In the genomic region with DNA sequence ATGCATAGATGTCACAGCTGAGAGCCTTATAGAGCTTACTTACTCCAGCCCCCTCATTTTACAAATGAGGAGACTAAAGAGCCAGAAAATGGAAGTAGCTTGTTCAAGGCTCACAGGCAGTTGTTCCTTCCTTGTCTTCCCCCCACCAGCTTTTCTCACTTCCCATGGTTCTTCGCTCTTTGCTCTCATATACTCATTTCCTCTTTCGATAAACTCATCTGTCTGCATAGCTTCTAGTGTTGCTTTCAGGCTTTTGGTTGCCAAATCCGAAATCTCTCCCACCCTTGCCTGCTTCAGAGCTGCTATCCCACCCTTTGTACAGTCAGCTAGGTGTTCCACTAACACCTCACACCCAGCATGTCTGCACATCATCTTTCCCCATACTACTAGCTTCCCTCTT, we compare ENCODE assay signal across 9 cellular contexts. TPM values are rescaled to one million over a fixed set of nuclear protein-coding genes. Genes with fewer than 3 reads are reported as not detected.
DNase-seq lines count a peak whose midpoint lies in the region; ATAC-seq, FAIRE-seq and TF ChIP-seq lines count a peak whose summit lies in the region.
"Had no signal": no experiment of that assay in that cellular context is flagged by ENCODE, and none has a peak within 500 bp of the region (broad histone marks: within the 10 kb centered on the region; RNA-seq: fewer than 3 reads in every experiment).

No MANE protein-coding gene starts in this region.

- no peak for FAIRE-seq in HepG2 (lab: Jason Lieb, UNC)

- no peak for TF ChIP-seq RAD21 in HepG2 (CRISPR knock-in tag; IDR thresholded peaks at IDR 0.05)

- no peaks in the 10 kb centered on the region for H3K36me3 ChIP-seq in HepG2 (replicated peaks in 1 of 2; ENCODE audit: control insufficient read depth in 1 of 2, insufficient read depth in 2 of 2, low read length in 2 of 2)

- no TSS peak for BruUV-seq in HepG2 (replicated peaks; lab: Mats Ljungman, UMichigan)

- TF ChIP-seq CTCF in GM13976 (IDR thresholded peaks at IDR 0.05; ENCODE audit: borderline replicate concordance, control extremely low read depth, extremely low read depth, insufficient read depth, missing control alignments) (no peak), HepG2 (CRISPR knock-in tag; IDR thresholded peaks at IDR 0.05) (no peak)

- in situ Hi-C loops in GM13976 (cut with MboI; ENCODE audit: low sequenced_read_pairs, unreplicated experiment) (no loop called here), HepG2 (cut with HindIII; ENCODE audit: extremely low pct_ligation_motif_present, low pct_unique_long_range_greater_than_20kb) (no loop called here)

- H3K27ac ChIP-seq in HepG2 (ENCODE audit: extremely low read length, insufficient read depth, low read length) = no peak overlapping the region

- TF ChIP-seq POLR2A in HepG2 (IDR thresholded peaks at IDR 0.05; ENCODE audit: insufficient read depth in 1 of 2, low read depth in 2 of 2, low read length in 2 of 2) = no peak

- H3K9ac ChIP-seq in HepG2 (ENCODE audit: insufficient read depth, low read depth, low read length) = no peak overlapping the region

- CTCF ChIA-PET in HepG2 (lab: Yijun Ruan, JAX; ENCODE audit: low intra/inter-chr PET ratio, low total read pairs) = no interaction called here

- no peaks in the 10 kb centered on the region for H3K27me3 ChIP-seq in HepG2 (ENCODE audit: control insufficient read depth in 1 of 2, insufficient read depth in 2 of 2, low read length in 2 of 2)

- no peaks in the 10 kb centered on the region for H4K20me1 ChIP-seq in HepG2 (ENCODE audit: insufficient read depth, low read length)

- DNase-seq in GM13976 (ENCODE audit: low spot score) = peak; percentile 64
- DNase-seq in NOMO-1 treated with DMSO at 0.1 percent for 48 hours (lab: John Stamatoyannopoulos, UW; ENCODE audit: unreplicated experiment) = peak; percentile 88
- DNase-seq in HepG2 (ENCODE audit: low spot score) = no peak
- DNase-seq in HK-2 (ENCODE audit: unreplicated experiment) = no peak
- no peak for DNase-seq in NCI-H1048 (lab: John Stamatoyannopoulos, UW)
- DNase-seq in NCI-H2029 (lab: John Stamatoyannopoulos, UW) = no peak
- no peak for DNase-seq in NCI-H2029 treated with DMSO at 0.1 percent for 48 hours (lab: John Stamatoyannopoulos, UW)

- peak overlapping the region; percentile 27 for H2AFZ ChIP-seq in HepG2 (ENCODE audit: low read length)

- TF ChIP-seq EP300 in HepG2 (IDR thresholded peaks at IDR 0.05; ENCODE audit: low read depth in 2 of 2, low read length in 2 of 2) (no peak), HepG2 (CRISPR knock-in tag; IDR thresholded peaks at IDR 0.05; ENCODE audit: borderline replicate concordance) (no peak)

- H3K9me3 ChIP-seq in HepG2 (ENCODE audit: low read length) = no peaks in the 10 kb centered on the region

- H3K4me1 ChIP-seq in HepG2 (ENCODE audit: insufficient read depth, low read length) = peaks cover 39% of the 10 kb centered on the region

- WGBS in HepG2 (ENCODE audit: low lambda C conversion rate) = 83% methylated on average over 3 of the region's 3 CpGs

- H3K79me2 ChIP-seq in HepG2 (ENCODE audit: insufficient read depth, low read length) = no peaks in the 10 kb centered on the region

- H3K4me2 ChIP-seq in HepG2 (ENCODE audit: low read depth, low read length) = no peak overlapping the region; the same call in 1 of the 2 replicates

- intact Hi-C loops in HepG2 (cut with micrococcal nuclease; ENCODE audit: unreplicated experiment) = no loop called here

- H3K4me3 ChIP-seq in HepG2 (replicated peaks in 1 of 3; ENCODE audit: insufficient read depth in 1 of 3, low read depth in 2 of 3, low read length in 3 of 3) = no peak overlapping the region

- ATAC-seq in GM21723 (IDR thresholded peaks at IDR 0.05; ENCODE audit: unreplicated experiment) = peak; percentile 83
- ATAC-seq in HepG2 = no peak
- ATAC-seq: HCT116 had no signal

- POLR2A ChIA-PET in HepG2 (lab: Yijun Ruan, JAX) = interaction anchor here (1.1 to 1.4 kb wide), 4 partner anchors 14 to 85 kb away, joined by 3 to 10 read pairs (median 4); a partner anchor contains a TSS

RNA-seq across cellular contexts. Expression of a gene that starts 25.0 kb away (rescaled TPM):
- total RNA-seq in HepG2 (2016; rRNA removed; fragmentation: Illumina TruSeq; extraction: Trizol) = 47.8 and 111 TPM in 2 replicates
- 30.0 and 31.9 TPM in 2 replicates for total RNA-seq in HepG2 (2016; cell fraction: cytosol; rRNA removed; fragmentation: Illumina TruSeq; extraction: Trizol; ENCODE audit: low read depth)
- total RNA-seq in HepG2 (2016; cell fraction: insoluble cytoplasmic fraction; rRNA removed; fragmentation: Illumina TruSeq; extraction: Trizol) = 43.6 and 115 TPM in 2 replicates
- 50.9 and 52.8 TPM in 2 replicates for total RNA-seq in HepG2 (2016; cell fraction: membrane; rRNA removed; fragmentation: Illumina TruSeq; extraction: Trizol)
- total RNA-seq in HepG2 (2016; cell fraction: nucleus; rRNA removed; fragmentation: Illumina TruSeq; extraction: Trizol) = 68.5 and 79.5 TPM in 2 replicates
- polyA plus RNA-seq in HepG2 (2011; rRNA removed) = 161 and 197 TPM in 2 replicates
- polyA plus RNA-seq in HepG2 (2011; cell fraction: cytosol; rRNA removed) = 307 and 330 TPM in 2 replicates
- polyA plus RNA-seq in HepG2 (2011; cell fraction: nucleus; rRNA removed) = 86.1 and 111 TPM in 2 replicates
- polyA plus RNA-seq in HepG2 (2012) = 102 and 110 TPM in 2 replicates
- 39.6 and 40.8 TPM in 2 replicates for polyA plus RNA-seq in HepG2 (2016; cell fraction: cytosol; fragmentation: Illumina TruSeq; extraction: Trizol; ENCODE audit: low read depth)
- 45.8 and 50.6 TPM in 2 replicates for polyA plus RNA-seq in HepG2 (2016; cell fraction: insoluble cytoplasmic fraction; fragmentation: Illumina TruSeq; extraction: Trizol; ENCODE audit: low read depth)
- polyA plus RNA-seq in HepG2 (2016; cell fraction: membrane; fragmentation: Illumina TruSeq; extraction: Trizol; ENCODE audit: low read depth) = 50.7 and 51.5 TPM in 2 replicates
- polyA plus RNA-seq in HepG2 (2016; cell fraction: nucleus; fragmentation: Illumina TruSeq; extraction: Trizol; ENCODE audit: insufficient read depth, low read depth) = 115 and 127 TPM in 2 replicates
- polyA minus RNA-seq in HepG2 (2011; rRNA and poly(A)+ RNA removed; ENCODE audit: low replicate concordance) = 332 TPM in 1 of 2 replicates, not detected in the other
- 64.5 and 82.6 TPM in 2 replicates for polyA minus RNA-seq in HepG2 (2011; cell fraction: cytosol; rRNA and poly(A)+ RNA removed)
- 18.2 and 29.2 TPM in 2 replicates for polyA minus RNA-seq in HepG2 (2011; cell fraction: nucleus; rRNA and poly(A)+ RNA removed)

RNA-seq across cellular contexts. Expression of a gene that starts 53.4 kb away (rescaled TPM):
- total RNA-seq in HepG2 (2016; rRNA removed; fragmentation: Illumina TruSeq; extraction: Trizol) = 0.04 TPM in 1 of 2 replicates, not detected in the other
- not detected in 2 replicates for total RNA-seq in HepG2 (2016; cell fraction: cytosol; rRNA removed; fragmentation: Illumina TruSeq; extraction: Trizol; ENCODE audit: low read depth)
- total RNA-seq in HepG2 (2016; cell fraction: insoluble cytoplasmic fraction; rRNA removed; fragmentation: Illumina TruSeq; extraction: Trizol) = not detected in 2 replicates
- not detected in 2 replicates for total RNA-seq in HepG2 (2016; cell fraction: membrane; rRNA removed; fragmentation: Illumina TruSeq; extraction: Trizol)
- not detected in 2 replicates for total RNA-seq in HepG2 (2016; cell fraction: nucleus; rRNA removed; fragmentation: Illumina TruSeq; extraction: Trizol)
- polyA plus RNA-seq in HepG2 (2011; rRNA removed) = 0.16 and 0.29 TPM in 2 replicates
- 0.05 and 0.19 TPM in 2 replicates for polyA plus RNA-seq in HepG2 (2011; cell fraction: cytosol; rRNA removed)
- polyA plus RNA-seq in HepG2 (2011; cell fraction: nucleus; rRNA removed) = 1.1 and 1.7 TPM in 2 replicates
- polyA plus RNA-seq in HepG2 (2012) = 0.36 and 0.51 TPM in 2 replicates
- polyA plus RNA-seq in HepG2 (2016; cell fraction: cytosol; fragmentation: Illumina TruSeq; extraction: Trizol; ENCODE audit: low read depth) = not detected in 2 replicates
- polyA plus RNA-seq in HepG2 (2016; cell fraction: insoluble cytoplasmic fraction; fragmentation: Illumina TruSeq; extraction: Trizol; ENCODE audit: low read depth) = not detected in 2 replicates
- not detected in 2 replicates for polyA plus RNA-seq in HepG2 (2016; cell fraction: membrane; fragmentation: Illumina TruSeq; extraction: Trizol; ENCODE audit: low read depth)
- 0.23 and 0.24 TPM in 2 replicates for polyA plus RNA-seq in HepG2 (2016; cell fraction: nucleus; fragmentation: Illumina TruSeq; extraction: Trizol; ENCODE audit: insufficient read depth, low read depth)
- 0.22 and 1.6 TPM in 2 replicates for polyA minus RNA-seq in HepG2 (2011; rRNA and poly(A)+ RNA removed; ENCODE audit: low replicate concordance)
- not detected in 2 replicates for polyA minus RNA-seq in HepG2 (2011; cell fraction: cytosol; rRNA and poly(A)+ RNA removed)
- polyA minus RNA-seq in HepG2 (2011; cell fraction: nucleus; rRNA and poly(A)+ RNA removed) = 0.50 and 0.52 TPM in 2 replicates

RNA-seq across cellular contexts. Expression of a gene that starts 55.9 kb away (rescaled TPM):
- 26.4 and 34.7 TPM in 2 replicates for total RNA-seq in HepG2 (2016; rRNA removed; fragmentation: Illumina TruSeq; extraction: Trizol)
- total RNA-seq in HepG2 (2016; cell fraction: cytosol; rRNA removed; fragmentation: Illumina TruSeq; extraction: Trizol; ENCODE audit: low read depth) = 4.0 and 4.2 TPM in 2 replicates
- 26.2 and 32.3 TPM in 2 replicates for total RNA-seq in HepG2 (2016; cell fraction: insoluble cytoplasmic fraction; rRNA removed; fragmentation: Illumina TruSeq; extraction: Trizol)
- total RNA-seq in HepG2 (2016; cell fraction: membrane; rRNA removed; fragmentation: Illumina TruSeq; extraction: Trizol) = 8.5 and 9.0 TPM in 2 replicates
- 27.9 and 28.4 TPM in 2 replicates for total RNA-seq in HepG2 (2016; cell fraction: nucleus; rRNA removed; fragmentation: Illumina TruSeq; extraction: Trizol)
- polyA plus RNA-seq in HepG2 (2011; rRNA removed) = 35.4 and 41.5 TPM in 2 replicates
- 22.2 and 22.7 TPM in 2 replicates for polyA plus RNA-seq in HepG2 (2011; cell fraction: cytosol; rRNA removed)
- 139 and 141 TPM in 2 replicates for polyA plus RNA-seq in HepG2 (2011; cell fraction: nucleus; rRNA removed)
- 34.7 and 36.0 TPM in 2 replicates for polyA plus RNA-seq in HepG2 (2012)
- polyA plus RNA-seq in HepG2 (2016; cell fraction: cytosol; fragmentation: Illumina TruSeq; extraction: Trizol; ENCODE audit: low read depth) = 1.3 and 1.5 TPM in 2 replicates
- 23.8 and 29.3 TPM in 2 replicates for polyA plus RNA-seq in HepG2 (2016; cell fraction: insoluble cytoplasmic fraction; fragmentation: Illumina TruSeq; extraction: Trizol; ENCODE audit: low read depth)
- 3.9 and 4.4 TPM in 2 replicates for polyA plus RNA-seq in HepG2 (2016; cell fraction: membrane; fragmentation: Illumina TruSeq; extraction: Trizol; ENCODE audit: low read depth)
- 56.0 and 62.2 TPM in 2 replicates for polyA plus RNA-seq in HepG2 (2016; cell fraction: nucleus; fragmentation: Illumina TruSeq; extraction: Trizol; ENCODE audit: insufficient read depth, low read depth)
- polyA minus RNA-seq in HepG2 (2011; rRNA and poly(A)+ RNA removed; ENCODE audit: low replicate concordance) = 41.9 and 70.9 TPM in 2 replicates
- 35.6 and 37.1 TPM in 2 replicates for polyA minus RNA-seq in HepG2 (2011; cell fraction: cytosol; rRNA and poly(A)+ RNA removed)
- 37.1 and 49.9 TPM in 2 replicates for polyA minus RNA-seq in HepG2 (2011; cell fraction: nucleus; rRNA and poly(A)+ RNA removed)

Comparison
In these comparisons a context has a peak if more than half of its experiments do, and no peak if none do; other contexts are left out.
1. DNase-seq: peak in GM13976 (single experiment) and NOMO-1 treated with DMSO at 0.1 percent for 48 hours (single experiment); none in HepG2 (single experiment), HK-2 (single experiment), NCI-H1048 (single experiment), NCI-H2029 (single experiment) and NCI-H2029 treated with DMSO at 0.1 percent for 48 hours (single experiment).